ENCODE assay signal across 1 cellular context in genomic region chr20:385448-385847, GRCh38.
TF ChIP-seq lines count a peak whose summit lies in the region.

No MANE protein-coding gene starts in this region.

TF ChIP-seq in HepG2, 621 proteins besides CTCF, POLR2A, EP300 and RAD21 (continued from another document):
- TF ChIP-seq ZBTB40 (IDR thresholded peaks at IDR 0.05) (no peak), ZBTB40 (CRISPR knock-in tag; IDR thresholded peaks at IDR 0.05) (0 out of 2 replicates have a peak, but pooled peaks have one; percentile 26), ZNF674 (CRISPR knock-in tag; IDR thresholded peaks at IDR 0.05; ENCODE audit: low read depth) (no peak), PLSCR1 (CRISPR knock-in tag; IDR thresholded peaks at IDR 0.05; ENCODE audit: borderline replicate concordance) (no peak), POLR2G (IDR thresholded peaks at IDR 0.05; ENCODE audit: low read depth, low read length) (0 out of 2 replicates have a peak, but pooled peaks have one; percentile 19), RORA (CRISPR knock-in tag; IDR thresholded peaks at IDR 0.05) (0 out of 2 replicates have a peak, but pooled peaks have one; percentile 55), ZFP36L2 (CRISPR knock-in tag; IDR thresholded peaks at IDR 0.05) (no peak), ARNT (IDR thresholded peaks at IDR 0.05) (no peak), RNF219 (CRISPR knock-in tag; IDR thresholded peaks at IDR 0.05) (no peak), IRX3 (CRISPR knock-in tag; IDR thresholded peaks at IDR 0.05; ENCODE audit: borderline replicate concordance, low read depth) (no peak), RAD51 (IDR thresholded peaks at IDR 0.05; ENCODE audit: borderline replicate concordance) (no peak), KLF6 (CRISPR knock-in tag; IDR thresholded peaks at IDR 0.05) (no peak), TBP (CRISPR knock-in tag; IDR thresholded peaks at IDR 0.05) (no peak), ZNF501 (CRISPR knock-in tag; IDR thresholded peaks at IDR 0.05) (no peak), NR2F2 (IDR thresholded peaks at IDR 0.05; ENCODE audit: borderline replicate concordance, low read depth) (no peak), RFX5 (IDR thresholded peaks at IDR 0.05; ENCODE audit: low read depth, low read length) (no peak), RBM22 (optimal IDR thresholded peaks at IDR 0.05; ENCODE audit: low read length) (peak; percentile 69), ZNF329 (CRISPR knock-in tag; IDR thresholded peaks at IDR 0.05; ENCODE audit: low read depth) (no peak), FOXP1 (IDR thresholded peaks at IDR 0.05) (no peak), FOXP1 (CRISPR knock-in tag; IDR thresholded peaks at IDR 0.05) (no peak), MYPOP (CRISPR knock-in tag; IDR thresholded peaks at IDR 0.05) (peak; percentile 27; the same call in 1 of the 2 replicates), PRDM4 (CRISPR knock-in tag; IDR thresholded peaks at IDR 0.05; ENCODE audit: borderline replicate concordance) (no peak), REL (CRISPR knock-in tag; conservative IDR thresholded peaks at IDR 0.05) (no peak), ZNF660 (CRISPR knock-in tag; IDR thresholded peaks at IDR 0.05; ENCODE audit: borderline replicate concordance, low read depth) (no peak), ZNF138 (CRISPR knock-in tag; IDR thresholded peaks at IDR 0.05; ENCODE audit: low read depth) (no peak), ZNF614 (CRISPR knock-in tag; IDR thresholded peaks at IDR 0.05; ENCODE audit: borderline replicate concordance) (no peak)
- TF ChIP-seq, protein P1, sequence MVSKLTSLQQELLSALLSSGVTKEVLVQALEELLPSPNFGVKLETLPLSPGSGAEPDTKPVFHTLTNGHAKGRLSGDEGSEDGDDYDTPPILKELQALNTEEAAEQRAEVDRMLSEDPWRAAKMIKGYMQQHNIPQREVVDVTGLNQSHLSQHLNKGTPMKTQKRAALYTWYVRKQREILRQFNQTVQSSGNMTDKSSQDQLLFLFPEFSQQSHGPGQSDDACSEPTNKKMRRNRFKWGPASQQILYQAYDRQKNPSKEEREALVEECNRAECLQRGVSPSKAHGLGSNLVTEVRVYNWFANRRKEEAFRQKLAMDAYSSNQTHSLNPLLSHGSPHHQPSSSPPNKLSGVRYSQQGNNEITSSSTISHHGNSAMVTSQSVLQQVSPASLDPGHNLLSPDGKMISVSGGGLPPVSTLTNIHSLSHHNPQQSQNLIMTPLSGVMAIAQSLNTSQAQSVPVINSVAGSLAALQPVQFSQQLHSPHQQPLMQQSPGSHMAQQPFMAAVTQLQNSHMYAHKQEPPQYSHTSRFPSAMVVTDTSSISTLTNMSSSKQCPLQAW (CRISPR knock-in tag; IDR thresholded peaks at IDR 0.05): no peak
- TF ChIP-seq, protein P2, sequence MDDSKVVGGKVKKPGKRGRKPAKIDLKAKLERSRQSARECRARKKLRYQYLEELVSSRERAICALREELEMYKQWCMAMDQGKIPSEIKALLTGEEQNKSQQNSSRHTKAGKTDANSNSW (CRISPR knock-in tag; IDR thresholded peaks at IDR 0.05; ENCODE audit: borderline replicate concordance): no peak
- TF ChIP-seq, protein P3, sequence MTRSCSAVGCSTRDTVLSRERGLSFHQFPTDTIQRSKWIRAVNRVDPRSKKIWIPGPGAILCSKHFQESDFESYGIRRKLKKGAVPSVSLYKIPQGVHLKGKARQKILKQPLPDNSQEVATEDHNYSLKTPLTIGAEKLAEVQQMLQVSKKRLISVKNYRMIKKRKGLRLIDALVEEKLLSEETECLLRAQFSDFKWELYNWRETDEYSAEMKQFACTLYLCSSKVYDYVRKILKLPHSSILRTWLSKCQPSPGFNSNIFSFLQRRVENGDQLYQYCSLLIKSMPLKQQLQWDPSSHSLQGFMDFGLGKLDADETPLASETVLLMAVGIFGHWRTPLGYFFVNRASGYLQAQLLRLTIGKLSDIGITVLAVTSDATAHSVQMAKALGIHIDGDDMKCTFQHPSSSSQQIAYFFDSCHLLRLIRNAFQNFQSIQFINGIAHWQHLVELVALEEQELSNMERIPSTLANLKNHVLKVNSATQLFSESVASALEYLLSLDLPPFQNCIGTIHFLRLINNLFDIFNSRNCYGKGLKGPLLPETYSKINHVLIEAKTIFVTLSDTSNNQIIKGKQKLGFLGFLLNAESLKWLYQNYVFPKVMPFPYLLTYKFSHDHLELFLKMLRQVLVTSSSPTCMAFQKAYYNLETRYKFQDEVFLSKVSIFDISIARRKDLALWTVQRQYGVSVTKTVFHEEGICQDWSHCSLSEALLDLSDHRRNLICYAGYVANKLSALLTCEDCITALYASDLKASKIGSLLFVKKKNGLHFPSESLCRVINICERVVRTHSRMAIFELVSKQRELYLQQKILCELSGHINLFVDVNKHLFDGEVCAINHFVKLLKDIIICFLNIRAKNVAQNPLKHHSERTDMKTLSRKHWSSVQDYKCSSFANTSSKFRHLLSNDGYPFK (CRISPR knock-in tag; IDR thresholded peaks at IDR 0.05; ENCODE audit: borderline replicate concordance): no peak
